19 cellular contexts compared by ENCODE assay signal in the genomic region with DNA sequence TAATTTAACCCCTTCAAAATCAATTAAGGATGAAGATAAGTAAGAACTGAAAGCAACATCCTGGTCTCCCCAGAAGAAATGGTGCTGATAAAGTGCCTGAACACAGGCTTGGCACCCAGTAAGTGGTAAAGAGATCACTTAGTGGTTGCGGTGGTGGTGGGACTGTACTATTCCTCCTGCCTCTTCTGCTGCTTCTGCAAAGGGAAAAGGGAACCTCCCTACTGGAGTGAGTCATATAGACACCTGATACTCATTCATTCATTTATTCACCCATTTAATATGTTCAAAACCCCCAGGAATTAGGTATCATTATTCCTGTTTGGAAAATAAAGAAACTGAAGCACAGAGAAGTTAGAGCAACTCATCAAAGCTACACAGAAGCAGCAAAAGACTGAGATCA.
"Had no signal": no experiment of that assay in that cellular context is flagged by ENCODE, and none has a peak within 500 bp of the region (broad histone marks: within the 10 kb centered on the region; RNA-seq: fewer than 3 reads in every experiment).

No MANE protein-coding gene starts in this region.

- DNase-seq: activated CD4-positive, alpha-beta T cell treated with anti-CD3 and anti-CD28 coated beads, Interleukin-2, amount 50 U/mL, for 4 hours; activated CD4-positive, CD25-positive, alpha-beta regulatory T cell; activated CD8-positive, alpha-beta memory T cell treated with anti-CD3 and anti-CD28 coated beads, Interleukin-2, amount 50 U/mL, for 4 hours; adrenal gland; mesenchymal stem cell; nephron progenitor cell; right cardiac atrium; stimulated activated CD4-positive, alpha-beta T cell treated with anti-CD3 and anti-CD28 coated beads, Interleukin-15, amount 100 ng/mL, for 24 hours; stimulated activated CD4-positive, alpha-beta T cell treated with anti-CD3 and anti-CD28 coated beads, Interleukin-4, amount 100 ng/mL, for 1 hour; stimulated activated naive B cell treated with anti-CD40 and anti-IgM and Interleukin-4, amounts not matched to agents 10 μg/mL and 1 μg/mL and 100 μg/mL, for 72 hours; substantia nigra; uterus had no signal

- H3K4me3 Mint-ChIP-seq: activated naive CD4-positive, alpha-beta T cell treated with anti-CD3 and anti-CD28 coated beads for 36 hours; nephron progenitor cell; stimulated activated naive B cell treated with anti-CD40 and anti-IgM and Interleukin-4, amounts not matched to agents 10 μg/mL and 1 μg/mL and 100 μg/mL, for 72 hours had no signal

- H3K4me1 Mint-ChIP-seq: nephron progenitor cell; stimulated activated naive B cell treated with anti-CD40 and anti-IgM and Interleukin-4, amounts not matched to agents 10 μg/mL and 1 μg/mL and 100 μg/mL, for 72 hours had no signal

- H3K4me1 ChIP-seq: adrenal gland, esophagus muscularis mucosa, uterus had no signal

- H3K4me3 ChIP-seq: adrenal gland, cardiac muscle cell, coronary artery, esophagus muscularis mucosa, skin epidermis, tibial nerve, uterus had no signal

- H3K27me3 ChIP-seq: adrenal gland, cardiac muscle cell, esophagus muscularis mucosa, tibial nerve, uterus had no signal

- H3K9me3 ChIP-seq: adrenal gland, uterus had no signal

- H3K36me3 ChIP-seq: adrenal gland, cardiac muscle cell, esophagus muscularis mucosa, tibial nerve, uterus had no signal

- ATAC-seq: right cardiac atrium; stimulated activated naive B cell treated with anti-CD40 and anti-IgM and Interleukin-4, amounts not matched to agents 10 μg/mL and 1 μg/mL and 100 μg/mL, for 72 hours had no signal

- H3K27me3 Mint-ChIP-seq: progenitor cell of endocrine pancreas had no signal

- H3K27ac Mint-ChIP-seq: activated naive CD4-positive, alpha-beta T cell treated with anti-CD3 and anti-CD28 coated beads for 36 hours; nephron progenitor cell; progenitor cell of endocrine pancreas; stimulated activated naive B cell treated with anti-CD40 and anti-IgM and Interleukin-4, amounts not matched to agents 10 μg/mL and 1 μg/mL and 100 μg/mL, for 72 hours had no signal

- H3K27ac ChIP-seq: adrenal gland, cardiac muscle cell, coronary artery, esophagus muscularis mucosa, skin epidermis, tibial nerve, uterus had no signal
